In the genomic region with DNA sequence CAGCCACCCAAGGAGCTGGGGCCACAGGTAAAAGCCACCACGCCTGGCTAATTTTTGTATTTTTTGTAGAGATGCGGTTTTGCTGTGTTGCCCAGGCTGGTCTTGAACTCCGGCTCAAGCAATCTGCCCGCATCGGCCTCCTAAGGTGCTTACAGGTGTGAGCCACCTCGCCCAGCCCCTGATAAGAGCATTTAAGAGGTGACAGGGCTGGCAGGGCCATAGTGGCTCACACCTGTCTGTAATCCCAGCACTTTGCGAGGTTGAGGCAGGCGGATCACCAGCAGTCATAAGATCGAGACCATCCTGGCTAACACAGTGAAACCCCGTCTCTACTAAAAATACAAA, we compare ENCODE assay signal across 13 cellular contexts. TPM values are rescaled to one million over a fixed set of nuclear protein-coding genes. Genes with fewer than 3 reads are reported as not detected.
DNase-seq lines count a peak whose midpoint lies in the region; ATAC-seq and FAIRE-seq lines count a peak whose summit lies in the region.
"Had no signal": no experiment of that assay in that cellular context is flagged by ENCODE, and none has a peak within 500 bp of the region (broad histone marks: within the 10 kb centered on the region; RNA-seq: fewer than 3 reads in every experiment).

No MANE protein-coding gene starts in this region.

- H3K9me2 ChIP-seq in Karpas-422 (replicated peaks; ENCODE audit: insufficient read depth, low read length), result no peaks in the 10 kb centered on the region

- intact Hi-C loops in activated CD4-positive, alpha-beta T cell treated with anti-CD3 and anti-CD28 coated beads for 36 hours (cut with DNase I, micrococcal nuclease), result no loop called here

- no peaks in the 10 kb centered on the region for H3K27me3 ChIP-seq in Karpas-422 (ENCODE audit: low read length)
- H3K27me3 ChIP-seq in effector memory CD4-positive, alpha-beta T cell (replicated peaks; ENCODE audit: control insufficient read depth, insufficient read depth, low read length, poor library complexity, severe bottlenecking), result no peaks in the 10 kb centered on the region
- H3K27me3 ChIP-seq in small intestine (ENCODE audit: control insufficient read depth in 2 of 2, insufficient read depth in 2 of 2, low read length in 2 of 2), result no peaks in the 10 kb centered on the region
- H3K27me3 ChIP-seq: heart left ventricle, ovary had no signal

- H3K27ac Mint-ChIP-seq in activated CD4-positive, alpha-beta T cell treated with anti-CD3 and anti-CD28 coated beads for 36 hours, result peak overlapping the region; percentile 64

- H3K4me1 Mint-ChIP-seq in activated CD4-positive, alpha-beta T cell treated with anti-CD3 and anti-CD28 coated beads for 36 hours, result peaks cover 13% of the 10 kb centered on the region

- peaks cover 5% of the 10 kb centered on the region for H3K36me3 Mint-ChIP-seq in activated CD4-positive, alpha-beta T cell treated with anti-CD3 and anti-CD28 coated beads for 36 hours (ENCODE audit: low read depth)

- no peak overlapping the region for H3K4me3 Mint-ChIP-seq in activated CD4-positive, alpha-beta T cell treated with anti-CD3 and anti-CD28 coated beads for 36 hours

- 0 out of 2 replicates have a peak overlapping the region, but pooled peaks have one; percentile 62 for H2AFZ ChIP-seq in Karpas-422 (ENCODE audit: low read length)

- H3K4me1 ChIP-seq in Karpas-422 (ENCODE audit: low read length) (peaks cover 18% of the 10 kb centered on the region), small intestine (ENCODE audit: control insufficient read depth in 2 of 2, insufficient read depth in 1 of 2, low read depth in 1 of 2, low read length in 1 of 2) (peaks cover 0 to 4% of the 10 kb centered on the region in 2 donors)
- peaks cover 15% of the 10 kb centered on the region for H3K4me1 ChIP-seq in effector memory CD4-positive, alpha-beta T cell (ENCODE audit: control insufficient read depth, insufficient read depth, low read length, poor library complexity, severe bottlenecking)

- H3K27ac ChIP-seq in Karpas-422 (ENCODE audit: low read length), result no peak overlapping the region
- H3K27ac ChIP-seq in effector memory CD4-positive, alpha-beta T cell (ENCODE audit: insufficient read depth, low read length, poor library complexity, severe bottlenecking), result peak overlapping the region; percentile 47
- H3K27ac ChIP-seq in small intestine (ENCODE audit: low read depth in 1 of 2, low read length in 1 of 2), result peak overlapping the region; percentile 41 to 92
- H3K27ac ChIP-seq: C4-2B, ovary had no signal

- H3K36me3 ChIP-seq in Karpas-422 (ENCODE audit: insufficient read depth, low read length) (no peaks in the 10 kb centered on the region), small intestine (ENCODE audit: control insufficient read depth in 2 of 2, insufficient read depth in 2 of 2, low read length in 2 of 2) (peaks cover 0 to 6% of the 10 kb centered on the region in 2 donors)
- peaks cover 9% of the 10 kb centered on the region for H3K36me3 ChIP-seq in effector memory CD4-positive, alpha-beta T cell (ENCODE audit: control insufficient read depth, insufficient read depth, low read length)
- H3K36me3 ChIP-seq: ovary had no signal

- DNase-seq in activated CD4-positive, alpha-beta T cell treated with anti-CD3 and anti-CD28 coated beads for 36 hours, result no peak
- DNase-seq in activated CD4-positive, alpha-beta T cell treated with anti-CD3 and anti-CD28 coated beads for 1 hour, result no peak
- DNase-seq in Karpas-422, result no peak
- no peak for DNase-seq in effector memory CD4-positive, alpha-beta T cell
- DNase-seq in small intestine, result no peak
- no peak for DNase-seq in H4 (ENCODE audit: low spot score)
- DNase-seq in inferior parietal cortex (ENCODE audit: extremely low spot score), result no peak
- no peak for DNase-seq in D341Med (ENCODE audit: low spot score)
- DNase-seq: heart left ventricle, ovary had no signal

- no peak for ATAC-seq in activated CD4-positive, alpha-beta T cell treated with anti-CD3 and anti-CD28 coated beads for 36 hours
- ATAC-seq: heart left ventricle had no signal

- H3K9ac ChIP-seq in Karpas-422 (ENCODE audit: low read length), result no peak overlapping the region

- CTCF ChIA-PET in activated CD4-positive, alpha-beta T cell treated with anti-CD3 and anti-CD28 coated beads for 36 hours (lab: Charles Lee), result interaction anchor here (0.6 to 1.7 kb wide), 4 partner anchors 9 to 181 kb away, joined by 3 to 4 read pairs (median 3); partner anchors contain the start of gene CNNM3

- POLR2A ChIA-PET in activated CD4-positive, alpha-beta T cell treated with anti-CD3 and anti-CD28 coated beads for 36 hours (lab: Charles Lee), result no interaction called here

- no peaks in the 10 kb centered on the region for H3K79me2 ChIP-seq in Karpas-422 (ENCODE audit: low read length)

- no peaks in the 10 kb centered on the region for H3K9me3 ChIP-seq in Karpas-422 (ENCODE audit: low read length)
- no peaks in the 10 kb centered on the region for H3K9me3 ChIP-seq in effector memory CD4-positive, alpha-beta T cell (ENCODE audit: control insufficient read depth, low read length)
- H3K9me3 ChIP-seq in small intestine (ENCODE audit: control insufficient read depth, low read depth), result no peaks in the 10 kb centered on the region
- H3K9me3 ChIP-seq: heart left ventricle, ovary had no signal

- H3K4me2 ChIP-seq in Karpas-422 (ENCODE audit: low read depth, low read length, poor library complexity, severe bottlenecking), result no peak overlapping the region

- H3K27me3 Mint-ChIP-seq in activated CD4-positive, alpha-beta T cell treated with anti-CD3 and anti-CD28 coated beads for 36 hours, result no peaks in the 10 kb centered on the region

- no peaks in the 10 kb centered on the region for H4K20me1 ChIP-seq in Karpas-422 (ENCODE audit: insufficient read depth, low read depth, low read length)

- H3K9me3 Mint-ChIP-seq in activated CD4-positive, alpha-beta T cell treated with anti-CD3 and anti-CD28 coated beads for 36 hours (ENCODE audit: low read depth), result no peaks in the 10 kb centered on the region

- H3K4me3 ChIP-seq in Karpas-422 (ENCODE audit: low read length) (no peak overlapping the region), small intestine (ENCODE audit: low read depth in 1 of 2, low read length in 2 of 2) (no peak overlapping the region)
- peak overlapping the region; percentile 19 for H3K4me3 ChIP-seq in effector memory CD4-positive, alpha-beta T cell (ENCODE audit: insufficient read depth, low read depth, low read length, poor library complexity, severe bottlenecking)
- H3K4me3 ChIP-seq: ovary had no signal

- FAIRE-seq in small intestine (lab: Jason Lieb, UNC), result no peak
- FAIRE-seq: keratinocyte, urothelium cell line had no signal

- WGBS in small intestine, 3 donors, result 81 to 89% (median 87%) methylated on average over 10 of the region's 10 CpGs

RNA-seq across cellular contexts. Expression of gene CNNM3, which starts 9.0 kb away (rescaled TPM):
- total RNA-seq in activated CD4-positive, alpha-beta T cell treated with anti-CD3 and anti-CD28 coated beads for 36 hours, result 10 to 100 TPM; 19.2 to 31.2 TPM
- 7.0 and 7.9 TPM in 2 replicates for total RNA-seq in Karpas-422 (2014; rRNA removed; shearing (Covaris generic); ENCODE audit: low replicate concordance)
- 10 to 100 TPM in 1 of 3 donors, 1 to 10 TPM in 2; 5.7 to 15.8 (median 6.7) TPM for polyA plus RNA-seq in small intestine
- total RNA-seq in H4 (2014; rRNA removed; shearing (Covaris generic)), result 3.4 and 3.5 TPM in 2 replicates

RNA-seq across cellular contexts. Expression of gene ANKRD23, which starts 36.7 kb away (rescaled TPM):
- 1 to 10 TPM; 5.1 to 5.3 TPM for total RNA-seq in activated CD4-positive, alpha-beta T cell treated with anti-CD3 and anti-CD28 coated beads for 36 hours
- total RNA-seq in Karpas-422 (2014; rRNA removed; shearing (Covaris generic); ENCODE audit: low replicate concordance), result 1.6 and 9.8 TPM in 2 replicates
- polyA plus RNA-seq in small intestine, result 1 to 10 TPM; 2.2 to 3.8 (median 2.7) TPM
- total RNA-seq in H4 (2014; rRNA removed; shearing (Covaris generic)), result 0.55 and 0.58 TPM in 2 replicates

RNA-seq across cellular contexts. Expression of gene CNNM4, which starts 46.4 kb away (rescaled TPM):
- 10 to 100 TPM in 1 of 2 experiments, 1 to 10 TPM in 1; 7.1 to 11.3 TPM for total RNA-seq in activated CD4-positive, alpha-beta T cell treated with anti-CD3 and anti-CD28 coated beads for 36 hours
- total RNA-seq in Karpas-422 (2014; rRNA removed; shearing (Covaris generic); ENCODE audit: low replicate concordance), result 5.6 and 6.4 TPM in 2 replicates
- 10 to 100 TPM in 1 of 3 donors, 1 to 10 TPM in 2; 1.6 to 10.7 (median 2.9) TPM for polyA plus RNA-seq in small intestine
- 3.0 and 3.4 TPM in 2 replicates for total RNA-seq in H4 (2014; rRNA removed; shearing (Covaris generic))

RNA-seq across cellular contexts. Expression of gene ANKRD39, which starts 50.7 kb away (rescaled TPM):
- 10 to 100 TPM; 23.0 to 23.6 TPM for total RNA-seq in activated CD4-positive, alpha-beta T cell treated with anti-CD3 and anti-CD28 coated beads for 36 hours
- total RNA-seq in Karpas-422 (2014; rRNA removed; shearing (Covaris generic); ENCODE audit: low replicate concordance), result 11.1 and 12.5 TPM in 2 replicates
- 10 to 100 TPM; 15.9 to 23.0 (median 17.0) TPM for polyA plus RNA-seq in small intestine
- total RNA-seq in H4 (2014; rRNA removed; shearing (Covaris generic)), result 11.0 and 17.7 TPM in 2 replicates
